In the genomic region with DNA sequence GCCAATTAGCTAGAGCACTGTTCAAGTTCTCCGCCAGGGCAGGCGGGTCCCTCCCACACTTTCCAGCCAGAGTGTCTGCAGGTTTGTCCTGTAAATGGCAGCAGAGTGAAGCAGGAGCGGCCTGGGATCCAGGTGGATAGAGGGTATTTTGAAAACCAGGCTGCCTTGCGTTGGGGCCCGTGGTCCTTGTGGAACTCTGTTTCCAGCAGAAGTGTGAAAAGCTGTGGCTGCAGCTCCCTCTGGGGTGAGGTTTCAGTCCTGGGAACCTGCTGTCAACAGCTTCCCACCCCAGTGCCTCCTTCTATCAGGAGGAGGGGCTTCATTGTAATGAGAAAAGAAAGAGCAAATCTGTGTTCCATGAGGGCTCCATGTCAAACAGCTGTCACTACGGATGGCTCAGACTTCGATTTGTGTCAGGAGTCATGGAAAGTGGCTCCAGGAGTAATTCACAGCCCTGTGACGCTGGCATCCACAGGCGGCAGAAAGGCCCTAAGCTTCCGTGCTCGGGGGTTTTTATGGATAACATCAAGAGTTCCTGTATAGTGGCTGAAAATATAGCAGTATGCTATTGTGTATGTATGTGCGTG, we compare ENCODE assay signal across 21 cellular contexts.
DNase-seq lines count a peak whose midpoint lies in the region; ATAC-seq and TF ChIP-seq lines count a peak whose summit lies in the region.
"Had no signal": no experiment of that assay in that cellular context is flagged by ENCODE, and none has a peak within 500 bp of the region (broad histone marks: within the 10 kb centered on the region; RNA-seq: fewer than 3 reads in every experiment).

No MANE protein-coding gene starts in this region.

- H3K27ac ChIP-seq in H9 (ENCODE audit: insufficient read length, low read depth, low read length) (no peak overlapping the region), trophoblast cell (ENCODE audit: low read depth, low read length) (peak overlapping the region; percentile 33)
- H3K27ac ChIP-seq: PC-9, SJSA1 had no signal

- H3K9me3 Mint-ChIP-seq in H9 = peaks cover 0 to 2% of the 10 kb centered on the region in 2 experiments; a peak in 2 of 5 replicates
- H3K9me3 Mint-ChIP-seq in activated naive CD8-positive, alpha-beta T cell treated with anti-CD3 and anti-CD28 coated beads for 36 hours = peaks cover 1% of the 10 kb centered on the region

- H3K4me1 ChIP-seq in H9 (ENCODE audit: insufficient read depth, low read length) = no peaks in the 10 kb centered on the region; the same call in 1 of the 2 replicates
- peaks cover 0 to 6% of the 10 kb centered on the region in 2 experiments for H3K4me1 ChIP-seq in trophoblast cell (ENCODE audit: control insufficient read depth in 1 of 2, insufficient read depth in 2 of 2, low read length in 2 of 2)

- H3K79me1 ChIP-seq in H9 (ENCODE audit: insufficient read depth, low read depth, low read length, poor library complexity, severe bottlenecking) (no peaks in the 10 kb centered on the region), trophoblast cell (ENCODE audit: low read length) (no peaks in the 10 kb centered on the region)

- no peaks in the 10 kb centered on the region for H4K20me1 ChIP-seq in H9 (ENCODE audit: control insufficient read depth, insufficient read depth, insufficient read length)

- no peak overlapping the region for H2BK15ac ChIP-seq in H9 (ENCODE audit: low read depth, low read length)

- no peak overlapping the region for H2BK20ac ChIP-seq in H9 (ENCODE audit: low read depth, low read length, poor library complexity, severe bottlenecking)

- H3K9me3 ChIP-seq in H9 (ENCODE audit: control insufficient read depth, low read depth, low read length) = no peaks in the 10 kb centered on the region
- H3K9me3 ChIP-seq in trophoblast cell (ENCODE audit: insufficient read depth, low read depth, low read length) = no peaks in the 10 kb centered on the region
- H3K9me3 ChIP-seq: MG63, SJSA1 had no signal

- H3K23me2 ChIP-seq in H9 (ENCODE audit: insufficient read length, low read depth, low read length, poor library complexity, severe bottlenecking) = no peaks in the 10 kb centered on the region

- H3K27me3 ChIP-seq in H9 (ENCODE audit: insufficient read depth, low read length) (no peaks in the 10 kb centered on the region), trophoblast cell (ENCODE audit: insufficient read depth, low read length) (no peaks in the 10 kb centered on the region)
- H3K27me3 ChIP-seq: MG63, SJSA1 had no signal

- H3K4me3 Mint-ChIP-seq in H9 = no peak overlapping the region; a peak in 1 of 5 replicates
- no peak overlapping the region for H3K4me3 Mint-ChIP-seq in activated naive CD8-positive, alpha-beta T cell treated with anti-CD3 and anti-CD28 coated beads for 36 hours
- H3K4me3 Mint-ChIP-seq: B cell; CD4-positive, alpha-beta T cell; HFFc6 had no signal

- H2AK5ac ChIP-seq in H9 (ENCODE audit: insufficient read length, low read length) (no peak overlapping the region), trophoblast cell (ENCODE audit: low read length) (no peak overlapping the region)

- H4K12ac ChIP-seq in trophoblast cell (ENCODE audit: low read depth, low read length) = no peak overlapping the region

- peak; percentile 17; the same call in 2 of the 3 replicates for TF ChIP-seq CTCF in H9 (conservative IDR thresholded peaks at IDR 0.05)

- H2BK12ac ChIP-seq in H9 (ENCODE audit: insufficient read length, low read depth, low read length) (no peak overlapping the region), trophoblast cell (ENCODE audit: low read length) (no peak overlapping the region)

- no peak overlapping the region for H4K5ac ChIP-seq in H9 (ENCODE audit: insufficient read length, low read depth, low read length)

- H3K27me3 Mint-ChIP-seq in H9 (ENCODE audit: low read depth) = peaks cover 19% of the 10 kb centered on the region
- no peaks in the 10 kb centered on the region for H3K27me3 Mint-ChIP-seq in activated naive CD8-positive, alpha-beta T cell treated with anti-CD3 and anti-CD28 coated beads for 36 hours
- H3K27me3 Mint-ChIP-seq: B cell; CD4-positive, alpha-beta T cell had no signal

- H2BK5ac ChIP-seq in H9 (ENCODE audit: insufficient read length, low read length) = no peak overlapping the region
- H2BK5ac ChIP-seq in trophoblast cell (ENCODE audit: low read depth, low read length, poor library complexity) = peak overlapping the region; percentile 6

- no peak for ATAC-seq in GM21723 (IDR thresholded peaks at IDR 0.05; ENCODE audit: unreplicated experiment)

- H3K14ac ChIP-seq in H9 (ENCODE audit: insufficient read depth, low read length) = no peak overlapping the region
- H3K14ac ChIP-seq in trophoblast cell (ENCODE audit: low read length) = peak overlapping the region; percentile 19

- no peak overlapping the region for H3K4ac ChIP-seq in H9 (ENCODE audit: low read depth, low read length)
- H3K4ac ChIP-seq in trophoblast cell (ENCODE audit: low read depth, low read length) = no peak overlapping the region

- no peaks in the 10 kb centered on the region for H3K36me3 ChIP-seq in trophoblast cell (ENCODE audit: control insufficient read depth in 1 of 2, insufficient read depth in 2 of 2, low read length in 2 of 2)
- H3K36me3 ChIP-seq: MG63, SJSA1 had no signal

- H3K27ac Mint-ChIP-seq in H9 = peak overlapping the region in 2 of 3 experiments; percentile 40 to 67; a peak in 1 of 7 replicates
- H3K27ac Mint-ChIP-seq in activated naive CD8-positive, alpha-beta T cell treated with anti-CD3 and anti-CD28 coated beads for 36 hours = no peak overlapping the region
- H3K27ac Mint-ChIP-seq: B cell; CD4-positive, alpha-beta T cell; HFFc6 had no signal

- H3K18ac ChIP-seq in H9 (ENCODE audit: insufficient read length, low read depth, low read length) = no peak overlapping the region
- H3K18ac ChIP-seq in trophoblast cell (ENCODE audit: low read length) = no peak overlapping the region

- DNase-seq in H9 = peak; percentile 78
- DNase-seq in SK-N-DZ (ENCODE audit: low spot score) = peak; percentile 71
- peak; percentile 77 for DNase-seq in islet precursor cell
- DNase-seq in trophoblast cell = no peak
- DNase-seq in activated naive CD8-positive, alpha-beta T cell treated with anti-CD3 and anti-CD28 coated beads for 36 hours = no peak
- DNase-seq in AG08396 (ENCODE audit: low spot score) = no peak
- DNase-seq: CD4-positive, alpha-beta T cell; GOT3; HFFc6; IMR-90; Karpas-422; MG63; NCI-H1092; NCI-H146; NCI-H2107; NCI-H345; NCI-H526; PC-9 had no signal

- H3K9ac ChIP-seq in H9 (ENCODE audit: extremely low read depth, insufficient read length, low read length) (no peak overlapping the region), trophoblast cell (ENCODE audit: low read length) (no peak overlapping the region)

- H3T11ph ChIP-seq in H9 (ENCODE audit: low read length) = no peak overlapping the region

- H2BK120ac ChIP-seq in H9 (ENCODE audit: low read depth, low read length, poor library complexity, severe bottlenecking) (no peak overlapping the region), trophoblast cell (ENCODE audit: insufficient read depth, low read length, poor library complexity) (no peak overlapping the region)

- H3K4me1 Mint-ChIP-seq in H9 = peaks cover 18 to 19% of the 10 kb centered on the region in 2 experiments
- H3K4me1 Mint-ChIP-seq in activated naive CD8-positive, alpha-beta T cell treated with anti-CD3 and anti-CD28 coated beads for 36 hours = no peaks in the 10 kb centered on the region
- H3K4me1 Mint-ChIP-seq: B cell had no signal

- H3K36me3 Mint-ChIP-seq in H9 (ENCODE audit: insufficient read depth in 1 of 3, low read depth in 3 of 3) = no peaks in the 10 kb centered on the region
- no peaks in the 10 kb centered on the region for H3K36me3 Mint-ChIP-seq in activated naive CD8-positive, alpha-beta T cell treated with anti-CD3 and anti-CD28 coated beads for 36 hours

- no peak overlapping the region for H3K56ac ChIP-seq in H9 (ENCODE audit: insufficient read length, low read depth, low read length)

- WGBS in H9 (ENCODE audit: extremely low coverage, insufficient read length, low lambda C conversion rate) = no CpG with 5 or more reads among the region's 12 CpGs
- WGBS in trophoblast cell (ENCODE audit: extremely low coverage, insufficient coverage, insufficient read length) = no CpG with 5 or more reads among the region's 12 CpGs

- H4K91ac ChIP-seq in H9 (ENCODE audit: insufficient read length, low read depth, low read length) = no peak overlapping the region
- peak overlapping the region; percentile 39 for H4K91ac ChIP-seq in trophoblast cell (ENCODE audit: low read depth, low read length)

- no peak overlapping the region for H3K4me2 ChIP-seq in H9 (ENCODE audit: insufficient read depth, insufficient read length, low read length)
- H3K4me2 ChIP-seq in trophoblast cell (ENCODE audit: low read length) = no peak overlapping the region
- H3K4me2 ChIP-seq: PC-9 had no signal

- H3K79me2 ChIP-seq in H9 (ENCODE audit: insufficient read depth, low read length) (no peaks in the 10 kb centered on the region), trophoblast cell (ENCODE audit: control insufficient read depth, insufficient read depth, low read length, poor library complexity) (no peaks in the 10 kb centered on the region)

- no peak overlapping the region for H4K8ac ChIP-seq in H9 (replicated peaks; ENCODE audit: insufficient read length, low read depth, low read length)
- no peak overlapping the region for H4K8ac ChIP-seq in trophoblast cell (ENCODE audit: low read depth, low read length)

- H3K23ac ChIP-seq in H9 (ENCODE audit: insufficient read length, low read depth, low read length) = no peak overlapping the region
- H3K23ac ChIP-seq in trophoblast cell (ENCODE audit: low read length) = no peak overlapping the region

- no peak overlapping the region for H2AFZ ChIP-seq in H9 (ENCODE audit: low read length)
- H2AFZ ChIP-seq in trophoblast cell (ENCODE audit: insufficient read depth, low read length, poor library complexity) = no peak overlapping the region
- H2AFZ ChIP-seq: PC-9 had no signal

- no peak overlapping the region for H3K4me3 ChIP-seq in trophoblast cell (ENCODE audit: low read depth, low read length)
- H3K4me3 ChIP-seq: MG63, PC-9, SJSA1 had no signal

Comparison
In these comparisons a context has a peak if more than half of its experiments do, and no peak if none do; other contexts are left out.
1. DNase-seq: peak in H9 (single experiment), SK-N-DZ (single experiment) and islet precursor cell (single experiment); none in trophoblast cell (0 of 2), activated naive CD8-positive, alpha-beta T cell treated with anti-CD3 and anti-CD28 coated beads for 36 hours (single experiment) and AG08396 (single experiment).